ENCODE assay signal across 10 cellular contexts in the genomic region with DNA sequence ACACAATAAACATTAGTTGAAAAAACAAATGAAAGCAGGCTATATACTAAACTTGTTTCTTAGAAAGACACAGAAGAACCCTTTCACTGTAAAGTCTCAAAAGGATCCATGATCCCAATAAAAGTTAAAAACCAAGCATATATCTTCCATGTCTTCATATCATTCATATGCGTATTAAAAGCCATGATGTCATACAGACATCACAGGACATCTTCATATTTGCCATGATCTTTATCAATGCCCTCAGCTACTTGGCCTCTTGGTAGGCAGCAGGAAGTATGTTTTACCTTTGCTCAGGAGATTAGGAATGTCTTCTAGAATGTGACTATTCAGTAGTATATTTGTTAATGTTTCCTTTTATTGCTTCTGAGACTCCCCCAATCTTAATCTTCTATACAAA.
"Had no signal": no experiment of that assay in that cellular context is flagged by ENCODE, and none has a peak within 500 bp of the region (broad histone marks: within the 10 kb centered on the region; RNA-seq: fewer than 3 reads in every experiment).

No MANE protein-coding gene starts in this region.

- H3K9me3 Mint-ChIP-seq: H9, HFFc6 had no signal

- FAIRE-seq: H54, HTR-8/SVneo, K562 had no signal

- H3K4me3 ChIP-seq: GM23248, K562 had no signal

- H2AFZ ChIP-seq: GM23248 had no signal

- H3K4me3 Mint-ChIP-seq: H9, HFFc6 had no signal

- DNase-seq: GM23248, GOT3, H9, HCEC 1CT, HFFc6, IMR-90, KG1 had no signal

- H3K27ac ChIP-seq: GM23248 had no signal

- ATAC-seq: K562 had no signal

- H3K27ac Mint-ChIP-seq: HFFc6 had no signal

- H3K9ac ChIP-seq: GM23248 had no signal
